ENCODE assay signal across 10 cellular contexts in genomic region chr7:55534916-55535636, GRCh38. TPM values are rescaled to one million over a fixed set of nuclear protein-coding genes. Genes with fewer than 3 reads are reported as not detected.
DNase-seq lines count a peak whose midpoint lies in the region; ATAC-seq, FAIRE-seq and TF ChIP-seq lines count a peak whose summit lies in the region.
"Had no signal": no experiment of that assay in that cellular context is flagged by ENCODE, and none has a peak within 500 bp of the region (broad histone marks: within the 10 kb centered on the region; RNA-seq: fewer than 3 reads in every experiment).

No MANE protein-coding gene starts in this region.

- peak; percentile 70 for TF ChIP-seq POLR2A in GM15510 (IDR thresholded peaks at IDR 0.05; ENCODE audit: borderline replicate concordance, extremely low read depth, insufficient read length)

- 75 to 82% (median 78%) methylated on average over 7 of the region's 7 CpGs for WGBS in small intestine, 3 donors

- peak overlapping the region; percentile 47 for H3K4me3 Mint-ChIP-seq in astrocyte (ENCODE audit: unreplicated experiment)

- H2AFZ ChIP-seq in astrocyte (ENCODE audit: low read depth, low read length): no peak overlapping the region

- no peaks in the 10 kb centered on the region for H3K9me3 ChIP-seq in astrocyte (ENCODE audit: insufficient read depth, low read depth, low read length)
- no peaks in the 10 kb centered on the region for H3K9me3 ChIP-seq in small intestine (ENCODE audit: control insufficient read depth, low read depth)

- TF ChIP-seq CTCF in astrocyte (IDR thresholded peaks at IDR 0.05; ENCODE audit: insufficient read depth, low read depth, low read length): no peak

- H3K36me3 ChIP-seq in astrocyte (ENCODE audit: insufficient read depth, low read length) (no peaks in the 10 kb centered on the region), small intestine (ENCODE audit: control insufficient read depth in 2 of 2, insufficient read depth in 2 of 2, low read length in 2 of 2) (no peaks in the 10 kb centered on the region)

- peaks cover 80% of the 10 kb centered on the region for H3K4me1 Mint-ChIP-seq in astrocyte (ENCODE audit: low read depth, unreplicated experiment)

- peaks cover 2% of the 10 kb centered on the region for H3K9me3 Mint-ChIP-seq in astrocyte (ENCODE audit: unreplicated experiment)

- H3K36me3 Mint-ChIP-seq in astrocyte (ENCODE audit: low read depth, unreplicated experiment): peaks cover 8% of the 10 kb centered on the region

- no peak overlapping the region for H3K27ac ChIP-seq in astrocyte (ENCODE audit: low read depth, low read length)
- H3K27ac ChIP-seq in small intestine (ENCODE audit: low read depth in 1 of 2, low read length in 1 of 2): peak overlapping the region; percentile 57 to 93

- no peaks in the 10 kb centered on the region for H3K27me3 Mint-ChIP-seq in astrocyte (ENCODE audit: low read depth, unreplicated experiment)

- ATAC-seq in HG03159 (IDR thresholded peaks at IDR 0.05; ENCODE audit: unreplicated experiment) (no peak), GM19397 (IDR thresholded peaks at IDR 0.05; ENCODE audit: unreplicated experiment) (no peak), sciatic nerve (no peak)

- peak overlapping the region; percentile 56 for H3K4me2 ChIP-seq in astrocyte (ENCODE audit: low read length)

- peaks cover 90% of the 10 kb centered on the region for H3K79me2 ChIP-seq in astrocyte (ENCODE audit: insufficient read depth, low read length)

- H3K27me3 ChIP-seq in astrocyte (ENCODE audit: insufficient read depth, low read length) (no peaks in the 10 kb centered on the region), small intestine (ENCODE audit: control insufficient read depth in 2 of 2, insufficient read depth in 2 of 2, low read length in 2 of 2) (no peaks in the 10 kb centered on the region)

- DNase-seq in HK-2 (ENCODE audit: unreplicated experiment) (peak; percentile 17), astrocyte (ENCODE audit: low read depth) (no peak), small intestine (no peak), NCI-H748 treated with DMSO at 0.1 percent for 48 hours (lab: John Stamatoyannopoulos, UW) (no peak), sciatic nerve (ENCODE audit: low spot score) (no peak)
- DNase-seq: NCI-H510A treated with DMSO at 0.1 percent for 48 hours had no signal

- peaks cover 61% of the 10 kb centered on the region for H3K4me1 ChIP-seq in astrocyte (ENCODE audit: insufficient read depth, low read length)
- H3K4me1 ChIP-seq in small intestine (ENCODE audit: control insufficient read depth in 2 of 2, insufficient read depth in 1 of 2, low read depth in 1 of 2, low read length in 1 of 2): peaks cover 7 to 18% of the 10 kb centered on the region in 2 donors

- peaks cover 98% of the 10 kb centered on the region for H4K20me1 ChIP-seq in astrocyte (ENCODE audit: insufficient read depth, low read length)

- no peak for FAIRE-seq in astrocyte (lab: Jason Lieb, UNC)
- no peak for FAIRE-seq in small intestine (lab: Jason Lieb, UNC)

- peak overlapping the region; percentile 19 for H3K9ac ChIP-seq in astrocyte (ENCODE audit: low read length)

- peak overlapping the region; percentile 91 for H3K27ac Mint-ChIP-seq in astrocyte (ENCODE audit: unreplicated experiment)

- H3K4me3 ChIP-seq in astrocyte (ENCODE audit: insufficient read depth, low read depth, low read length): no peak overlapping the region
- no peak overlapping the region for H3K4me3 ChIP-seq in small intestine (ENCODE audit: low read depth in 1 of 2, low read length in 2 of 2)
- H3K4me3 ChIP-seq: lung had no signal

- intact Hi-C loops in sciatic nerve (cut with DNase I): no loop called here

RNA-seq across cellular contexts. Expression of gene VOPP1, which starts 37.2 kb away (rescaled TPM):
- total RNA-seq in astrocyte (111 and 133 TPM in 2 replicates), sciatic nerve (66.2 TPM)
- 10 to 100 TPM; 24.6 to 37.8 (median 33.5) TPM for polyA plus RNA-seq in small intestine
